In the genomic region with DNA sequence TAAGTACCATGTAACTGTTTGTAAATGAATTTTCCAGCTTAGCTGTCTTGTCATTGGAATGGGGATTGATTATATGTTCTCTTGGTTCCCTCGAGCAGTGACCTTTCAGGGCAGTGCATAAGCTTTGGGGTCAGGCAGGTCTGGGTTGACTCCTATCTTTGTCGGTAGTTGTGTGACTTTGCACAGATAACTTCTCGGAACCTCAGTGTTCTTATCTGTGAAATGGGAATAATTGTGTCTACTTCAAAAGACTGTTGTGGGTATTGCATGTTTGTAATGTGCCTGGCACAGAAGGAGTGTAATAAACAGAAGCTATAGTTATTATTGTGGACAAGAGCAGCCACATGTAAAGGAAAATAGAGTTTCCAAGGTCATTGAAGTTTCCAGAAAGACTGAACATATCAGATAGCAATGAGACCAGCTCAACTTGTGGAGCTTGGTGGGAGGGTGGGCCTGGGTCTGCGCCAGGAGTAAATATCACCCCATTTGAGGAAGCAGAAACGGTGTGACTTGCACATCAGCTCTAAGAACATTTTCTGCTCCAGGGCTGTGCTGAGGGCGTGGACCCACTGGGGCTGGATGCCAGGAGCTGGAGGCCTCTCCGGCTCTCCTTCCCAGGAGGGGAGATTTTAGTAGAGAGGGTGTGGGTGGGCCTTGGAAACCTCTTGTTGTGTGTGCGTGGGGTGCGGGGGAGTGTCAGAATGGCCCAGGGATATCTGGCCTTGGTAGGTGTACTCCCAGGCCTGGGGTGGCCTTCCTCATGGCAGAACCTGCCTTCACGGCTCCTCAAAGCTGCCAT, we compare ENCODE assay signal across 13 cellular contexts. TPM values are rescaled to one million over a fixed set of nuclear protein-coding genes. Genes with fewer than 3 reads are reported as not detected.
DNase-seq lines count a peak whose midpoint lies in the region; ATAC-seq and TF ChIP-seq lines count a peak whose summit lies in the region.
"Had no signal": no experiment of that assay in that cellular context is flagged by ENCODE, and none has a peak within 500 bp of the region (broad histone marks: within the 10 kb centered on the region; RNA-seq: fewer than 3 reads in every experiment).

No MANE protein-coding gene starts in this region.

- TF ChIP-seq CTCF in NB4 (IDR thresholded peaks at IDR 0.05; ENCODE audit: low read depth, low read length) (no peak), lung (IDR thresholded peaks at IDR 0.05; ENCODE audit: control extremely low read depth, extremely low read depth) (no peak)

- ATAC-seq in lung (ENCODE audit: insufficient read depth, low FRiP score) (no peak), GM18505 (IDR thresholded peaks at IDR 0.05; ENCODE audit: unreplicated experiment) (no peak)
- ATAC-seq: activated naive CD4-positive, alpha-beta T cell treated with anti-CD3 and anti-CD28 coated beads, Interleukin-2, amount 50 U/mL, for 72 hours had no signal

- H3K4me1 Mint-ChIP-seq in activated T-helper 2 cell treated with anti-CD3 and anti-CD28 coated beads, Interferon-gamma antibody, Interleukin-2, Interleukin-4, amounts not matched to agents 10 μg/mL and 5 μg/mL and 100 μg/mL, durations not matched to agents 14 hours and 24 hours and 36 hours (ENCODE audit: low read depth): peaks cover 43% of the 10 kb centered on the region

- no peaks in the 10 kb centered on the region for H3K9me3 Mint-ChIP-seq in activated T-helper 2 cell treated with anti-CD3 and anti-CD28 coated beads, Interferon-gamma antibody, Interleukin-2, Interleukin-4, amounts not matched to agents 10 μg/mL and 5 μg/mL and 100 μg/mL, durations not matched to agents 14 hours and 24 hours and 36 hours
- H3K9me3 Mint-ChIP-seq: activated naive CD4-positive, alpha-beta T cell treated with anti-CD3 and anti-CD28 coated beads, Interleukin-2, amount 50 U/mL, for 72 hours; endodermal cell had no signal

- peaks cover 36% of the 10 kb centered on the region in 2 donors for H3K4me1 ChIP-seq in duodenal mucosa (ENCODE audit: control insufficient read depth in 1 of 2, insufficient read depth in 2 of 2, low read length in 2 of 2)
- H3K4me1 ChIP-seq in lung (ENCODE audit: control insufficient read depth in 2 of 2, insufficient read depth in 2 of 2, low read length in 2 of 2): peaks cover 6 to 10% of the 10 kb centered on the region in 2 donors
- H3K4me1 ChIP-seq in thymus (ENCODE audit: control insufficient read depth, insufficient read depth, low read length): peaks cover 14% of the 10 kb centered on the region

- TF ChIP-seq POLR2A in NB4 (IDR thresholded peaks at IDR 0.05; ENCODE audit: extremely low read depth, insufficient read length) (no peak), GM18505 (IDR thresholded peaks at IDR 0.05; ENCODE audit: borderline replicate concordance, extremely low read depth, insufficient read depth, insufficient read length) (no peak), erythroblast (IDR thresholded peaks at IDR 0.05; ENCODE audit: low read length) (no peak)

- H3K27ac Mint-ChIP-seq in activated T-helper 2 cell treated with anti-CD3 and anti-CD28 coated beads, Interferon-gamma antibody, Interleukin-2, Interleukin-4, amounts not matched to agents 10 μg/mL and 5 μg/mL and 100 μg/mL, durations not matched to agents 14 hours and 24 hours and 36 hours: no peak overlapping the region
- H3K27ac Mint-ChIP-seq: activated naive CD4-positive, alpha-beta T cell treated with anti-CD3 and anti-CD28 coated beads, Interleukin-2, amount 50 U/mL, for 72 hours; endodermal cell had no signal

- WGBS in lung, 2 donors: 40 to 54% methylated on average over 10 of the region's 10 CpGs
- 90% methylated on average over 10 of the region's 10 CpGs for WGBS in thymus

- no peak overlapping the region for H3K9ac ChIP-seq in duodenal mucosa (ENCODE audit: low read depth in 1 of 2, low read length in 2 of 2)

- H3K27ac ChIP-seq in duodenal mucosa (ENCODE audit: low read depth, low read length) (peak overlapping the region; percentile 35), lung (ENCODE audit: low read depth in 1 of 2, low read length in 1 of 2) (peak overlapping the region in 1 of 2 donors; percentile 95), thymus (ENCODE audit: low read depth) (peak overlapping the region; percentile 85)

- no peaks in the 10 kb centered on the region for H3K9me3 ChIP-seq in duodenal mucosa (ENCODE audit: control insufficient read depth in 1 of 2, low read length in 2 of 2)
- no peaks in the 10 kb centered on the region for H3K9me3 ChIP-seq in lung (ENCODE audit: control insufficient read depth in 2 of 2, insufficient read depth in 1 of 2, low read length in 1 of 2)
- no peaks in the 10 kb centered on the region for H3K9me3 ChIP-seq in thymus (ENCODE audit: control insufficient read depth)

- H3K27me3 ChIP-seq in duodenal mucosa (ENCODE audit: control insufficient read depth in 1 of 2, insufficient read depth in 2 of 2, low read length in 2 of 2): no peaks in the 10 kb centered on the region
- no peaks in the 10 kb centered on the region for H3K27me3 ChIP-seq in lung (ENCODE audit: control insufficient read depth, insufficient read depth)
- H3K27me3 ChIP-seq in thymus (ENCODE audit: control insufficient read depth, insufficient read depth): peaks cover 6% of the 10 kb centered on the region

- no peaks in the 10 kb centered on the region for H3K36me3 Mint-ChIP-seq in activated T-helper 2 cell treated with anti-CD3 and anti-CD28 coated beads, Interferon-gamma antibody, Interleukin-2, Interleukin-4, amounts not matched to agents 10 μg/mL and 5 μg/mL and 100 μg/mL, durations not matched to agents 14 hours and 24 hours and 36 hours (ENCODE audit: low read depth)

- intact Hi-C loops in activated T-helper 2 cell treated with anti-CD3 and anti-CD28 coated beads, Interferon-gamma antibody, Interleukin-2, Interleukin-4, amounts not matched to agents 10 μg/mL and 5 μg/mL and 100 μg/mL, durations not matched to agents 14 hours and 24 hours and 36 hours (cut with micrococcal nuclease): no loop called here

- H3K36me3 ChIP-seq in duodenal mucosa (ENCODE audit: control insufficient read depth in 1 of 2, insufficient read depth in 2 of 2, low read length in 2 of 2) (no peaks in the 10 kb centered on the region), lung (ENCODE audit: control insufficient read depth in 2 of 2, insufficient read depth in 2 of 2, low read length in 2 of 2) (no peaks in the 10 kb centered on the region), thymus (ENCODE audit: control insufficient read depth, insufficient read depth) (no peaks in the 10 kb centered on the region)

- H3K4me3 Mint-ChIP-seq in activated T-helper 2 cell treated with anti-CD3 and anti-CD28 coated beads, Interferon-gamma antibody, Interleukin-2, Interleukin-4, amounts not matched to agents 10 μg/mL and 5 μg/mL and 100 μg/mL, durations not matched to agents 14 hours and 24 hours and 36 hours (ENCODE audit: low read depth): no peak overlapping the region
- H3K4me3 Mint-ChIP-seq: endodermal cell had no signal

- H3K27me3 Mint-ChIP-seq in activated T-helper 2 cell treated with anti-CD3 and anti-CD28 coated beads, Interferon-gamma antibody, Interleukin-2, Interleukin-4, amounts not matched to agents 10 μg/mL and 5 μg/mL and 100 μg/mL, durations not matched to agents 14 hours and 24 hours and 36 hours (ENCODE audit: low read depth): no peaks in the 10 kb centered on the region

- peak overlapping the region; percentile 12 for H3K4me3 ChIP-seq in NB4 (ENCODE audit: low read depth, low read length)
- H3K4me3 ChIP-seq in duodenal mucosa (ENCODE audit: low read depth in 1 of 2, low read length in 2 of 2): no peak overlapping the region
- no peak overlapping the region for H3K4me3 ChIP-seq in lung
- H3K4me3 ChIP-seq in thymus (ENCODE audit: low read length): no peak overlapping the region

- no peak for DNase-seq in NB4 (ENCODE audit: low read depth)
- peak; percentile 77 for DNase-seq in lung (ENCODE audit: low spot score)
- no peak for DNase-seq in activated T-helper 2 cell treated with anti-CD3 and anti-CD28 coated beads, Interferon-gamma antibody, Interleukin-2, Interleukin-4, amounts not matched to agents 10 μg/mL and 5 μg/mL and 100 μg/mL, durations not matched to agents 14 hours and 24 hours and 36 hours (ENCODE audit: low spot score)
- no peak for DNase-seq in erythroblast (lab: John Stamatoyannopoulos, UW)
- DNase-seq in OCI-M1 (lab: John Stamatoyannopoulos, UW): no peak
- DNase-seq: activated CD4-positive, alpha-beta T cell treated with anti-CD3 and anti-CD28 coated beads, Interleukin-2, amount 50 U/mL, for 4 hours; endodermal cell; islet precursor cell; SHP77 treated with DMSO at 0.1 percent for 48 hours had no signal

RNA-seq across cellular contexts. Expression of a gene that starts 19.8 kb away (rescaled TPM):
- 100 to 1,000 TPM in 1 of 2 donors, 10 to 100 TPM in 1; 63.7 to 123 TPM for total RNA-seq in lung
- 100 to 1,000 TPM; 139 to 879 TPM for polyA plus RNA-seq in lung
- polyA plus RNA-seq in thymus: 253 TPM
- total RNA-seq in activated T-helper 2 cell treated with anti-CD3 and anti-CD28 coated beads, Interferon-gamma antibody, Interleukin-2, Interleukin-4, amounts not matched to agents 10 μg/mL and 5 μg/mL and 100 μg/mL, durations not matched to agents 14 hours and 24 hours and 36 hours: 24.7 and 27.8 TPM in 2 replicates
